ENCODE assay signal across 26 cellular contexts in genomic region chr2:21006423-21007128, GRCh38. TPM values are rescaled to one million over a fixed set of nuclear protein-coding genes. Genes with fewer than 3 reads are reported as not detected.
"Had no signal": no experiment of that assay in that cellular context is flagged by ENCODE, and none has a peak within 500 bp of the region (broad histone marks: within the 10 kb centered on the region; RNA-seq: fewer than 3 reads in every experiment).

No MANE protein-coding gene starts in this region.

- H3K4me1 ChIP-seq: heart left ventricle, lower lobe of right lung, pancreas, prostate gland, tibial nerve, uterus had no signal

- DNase-seq: heart left ventricle; hypothalamus; immature natural killer cell; left ventricle myocardium superior; lower lobe of right lung; mammary epithelial cell; mesenchymal stem cell; naive thymus-derived CD8-positive, alpha-beta T cell; nucleus accumbens; pancreas; posterior cingulate gyrus; retina; right cardiac atrium; sigmoid colon; stimulated activated CD4-positive, alpha-beta T cell treated with anti-CD3 and anti-CD28 coated beads, Interleukin-12 subunit alpha, Interleukin-12 subunit beta, amount 100 ng/mL, for 4 hours; stimulated activated CD4-positive, alpha-beta T cell treated with anti-CD3 and anti-CD28 coated beads, Interleukin-15, amount 100 ng/mL, for 24 hours; stimulated activated CD4-positive, alpha-beta T cell treated with anti-CD3 and anti-CD28 coated beads, Interleukin-4, amount 100 ng/mL, for 24 hours; stimulated activated CD8-positive, alpha-beta memory T cell treated with anti-CD3 and anti-CD28 coated beads, Interleukin-4, amount 100 ng/mL, for 48 hours; stimulated activated naive CD4-positive, alpha-beta T cell treated with Interleukin-2 at 50 U/mL for 16 hours; stimulated activated naive CD8-positive, alpha-beta T cell treated with anti-CD3 and anti-CD28 coated beads, Interleukin-15, amount 100 ng/mL, for 72 hours; substantia nigra; uterus had no signal

- FAIRE-seq: islet of Langerhans, pancreas had no signal

- H3K4me3 ChIP-seq: heart left ventricle, lower lobe of right lung, pancreas, prostate gland, sigmoid colon, tibial nerve, uterus had no signal

- H3K27ac ChIP-seq: heart left ventricle, lower lobe of right lung, pancreas, prostate gland, sigmoid colon, tibial nerve, uterus had no signal

- H3K9me3 ChIP-seq: heart left ventricle, lower lobe of right lung, pancreas, prostate gland, sigmoid colon, tibial nerve, uterus had no signal

- H3K36me3 ChIP-seq: lower lobe of right lung, pancreas, prostate gland, sigmoid colon, tibial nerve, uterus had no signal

- H3K27me3 ChIP-seq: heart left ventricle, pancreas, sigmoid colon, tibial nerve, uterus had no signal

RNA-seq across cellular contexts. Expression of gene APOB, which starts 37.3 kb away (rescaled TPM):
- total RNA-seq: kidney epithelial cell; mammary epithelial cell; naive thymus-derived CD8-positive, alpha-beta T cell had no signal
- polyA plus RNA-seq: immature natural killer cell; mammary epithelial cell; naive thymus-derived CD8-positive, alpha-beta T cell had no signal
